17 cellular contexts compared by ENCODE assay signal in the genomic region with DNA sequence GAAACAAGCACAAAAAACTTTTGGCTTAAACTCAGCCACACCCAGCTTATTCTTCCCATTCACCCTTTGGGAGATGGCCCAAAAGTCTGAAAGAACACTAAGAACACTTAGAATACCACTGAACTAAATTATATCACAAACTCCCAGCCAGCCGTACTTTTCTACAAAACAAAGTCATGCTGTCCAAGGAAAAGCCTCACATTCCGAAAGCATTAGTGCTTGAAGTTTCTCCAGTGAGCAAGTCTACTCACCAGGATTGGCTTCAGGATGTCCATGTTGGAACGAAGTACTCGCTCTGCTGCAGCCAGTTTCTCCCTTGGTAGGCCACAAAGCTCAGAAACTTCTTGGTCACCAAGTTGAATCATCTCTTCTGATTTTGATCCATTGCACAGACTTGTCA.
DNase-seq lines count a peak whose midpoint lies in the region; ATAC-seq and TF ChIP-seq lines count a peak whose summit lies in the region.
"Had no signal": no experiment of that assay in that cellular context is flagged by ENCODE, and none has a peak within 500 bp of the region (broad histone marks: within the 10 kb centered on the region; RNA-seq: fewer than 3 reads in every experiment).

No MANE protein-coding gene starts in this region.

- peak; percentile 86 for DNase-seq in AG08395 (ENCODE audit: low spot score)
- DNase-seq in HFFc6 = peak; percentile 85
- peak; percentile 6 for DNase-seq in kidney glomerular epithelial cell (lab: John Stamatoyannopoulos, UW)
- DNase-seq in hippocampal formation (lab: John Stamatoyannopoulos, UW) = no peak
- no peak for DNase-seq in C1 segment of cervical spinal cord (lab: John Stamatoyannopoulos, UW)
- DNase-seq in activated T-helper 2 cell treated with anti-CD3 and anti-CD28 coated beads, Interferon-gamma antibody, Interleukin-2, Interleukin-4, amounts not matched to agents 10 μg/mL and 5 μg/mL and 100 μg/mL, durations not matched to agents 14 hours and 24 hours and 36 hours (ENCODE audit: low spot score) = no peak
- DNase-seq: activated CD4-positive, alpha-beta T cell treated with anti-CD3 and anti-CD28 coated beads, Interleukin-2, amount 50 U/mL, for 48 hours; activated naive CD8-positive, alpha-beta T cell treated with anti-CD3 and anti-CD28 coated beads, Interleukin-2, amount 10 ng/mL, durations not matched to agents 7 days and 5 days; activated T-cell treated with anti-CD3 and anti-CD28 coated beads, Interleukin-2, amount 50 U/mL, for 48 hours; Karpas-422; NCI-H1105; ovary; spleen; stimulated activated naive CD4-positive, alpha-beta T cell had no signal

- peak; percentile 32 for ATAC-seq in esophagus mucosa
- no peak for ATAC-seq in GM18498 (IDR thresholded peaks at IDR 0.05; ENCODE audit: unreplicated experiment)
- ATAC-seq: GM23338 had no signal

- intact Hi-C loops in activated T-helper 2 cell treated with anti-CD3 and anti-CD28 coated beads, Interferon-gamma antibody, Interleukin-2, Interleukin-4, amounts not matched to agents 10 μg/mL and 5 μg/mL and 100 μg/mL, durations not matched to agents 14 hours and 24 hours and 36 hours (cut with micrococcal nuclease) = no loop called here

- no peaks in the 10 kb centered on the region for H3K27me3 Mint-ChIP-seq in HFFc6 (ENCODE audit: insufficient read depth)
- peaks cover 1% of the 10 kb centered on the region for H3K27me3 Mint-ChIP-seq in activated T-helper 2 cell treated with anti-CD3 and anti-CD28 coated beads, Interferon-gamma antibody, Interleukin-2, Interleukin-4, amounts not matched to agents 10 μg/mL and 5 μg/mL and 100 μg/mL, durations not matched to agents 14 hours and 24 hours and 36 hours (ENCODE audit: low read depth)

- no peaks in the 10 kb centered on the region for H3K9me3 Mint-ChIP-seq in HFFc6
- no peaks in the 10 kb centered on the region for H3K9me3 Mint-ChIP-seq in activated T-helper 2 cell treated with anti-CD3 and anti-CD28 coated beads, Interferon-gamma antibody, Interleukin-2, Interleukin-4, amounts not matched to agents 10 μg/mL and 5 μg/mL and 100 μg/mL, durations not matched to agents 14 hours and 24 hours and 36 hours
- H3K9me3 Mint-ChIP-seq: activated naive CD8-positive, alpha-beta T cell treated with anti-CD3 and anti-CD28 coated beads, Interleukin-2, amount 10 ng/mL, durations not matched to agents 7 days and 5 days had no signal

- peak overlapping the region; percentile 75 for H3K27ac Mint-ChIP-seq in HFFc6
- H3K27ac Mint-ChIP-seq in activated T-helper 2 cell treated with anti-CD3 and anti-CD28 coated beads, Interferon-gamma antibody, Interleukin-2, Interleukin-4, amounts not matched to agents 10 μg/mL and 5 μg/mL and 100 μg/mL, durations not matched to agents 14 hours and 24 hours and 36 hours = no peak overlapping the region
- H3K27ac Mint-ChIP-seq: activated naive CD8-positive, alpha-beta T cell treated with anti-CD3 and anti-CD28 coated beads, Interleukin-2, amount 10 ng/mL, durations not matched to agents 7 days and 5 days; GM23338 had no signal

- H3K4me3 Mint-ChIP-seq in HFFc6 = peak overlapping the region; percentile 46
- H3K4me3 Mint-ChIP-seq in activated T-helper 2 cell treated with anti-CD3 and anti-CD28 coated beads, Interferon-gamma antibody, Interleukin-2, Interleukin-4, amounts not matched to agents 10 μg/mL and 5 μg/mL and 100 μg/mL, durations not matched to agents 14 hours and 24 hours and 36 hours (ENCODE audit: low read depth) = no peak overlapping the region
- H3K4me3 Mint-ChIP-seq: activated naive CD8-positive, alpha-beta T cell treated with anti-CD3 and anti-CD28 coated beads, Interleukin-2, amount 10 ng/mL, durations not matched to agents 7 days and 5 days; GM23338 had no signal

- TF ChIP-seq CTCF in HFFc6 (IDR thresholded peaks at IDR 0.05) = no peak

- H3K4me1 Mint-ChIP-seq in HFFc6 (ENCODE audit: low read depth) = peaks cover 51% of the 10 kb centered on the region
- H3K4me1 Mint-ChIP-seq in activated T-helper 2 cell treated with anti-CD3 and anti-CD28 coated beads, Interferon-gamma antibody, Interleukin-2, Interleukin-4, amounts not matched to agents 10 μg/mL and 5 μg/mL and 100 μg/mL, durations not matched to agents 14 hours and 24 hours and 36 hours (ENCODE audit: low read depth) = no peaks in the 10 kb centered on the region
- H3K4me1 Mint-ChIP-seq: activated naive CD8-positive, alpha-beta T cell treated with anti-CD3 and anti-CD28 coated beads, Interleukin-2, amount 10 ng/mL, durations not matched to agents 7 days and 5 days had no signal

- no peaks in the 10 kb centered on the region for H3K36me3 Mint-ChIP-seq in HFFc6 (ENCODE audit: low read depth)
- no peaks in the 10 kb centered on the region for H3K36me3 Mint-ChIP-seq in activated T-helper 2 cell treated with anti-CD3 and anti-CD28 coated beads, Interferon-gamma antibody, Interleukin-2, Interleukin-4, amounts not matched to agents 10 μg/mL and 5 μg/mL and 100 μg/mL, durations not matched to agents 14 hours and 24 hours and 36 hours (ENCODE audit: low read depth)
- H3K36me3 Mint-ChIP-seq: activated naive CD8-positive, alpha-beta T cell treated with anti-CD3 and anti-CD28 coated beads, Interleukin-2, amount 10 ng/mL, durations not matched to agents 7 days and 5 days had no signal

Comparison
In these comparisons a context has a peak if more than half of its experiments do, and no peak if none do; other contexts are left out.
1. DNase-seq: peak in AG08395 (single experiment), HFFc6 (single experiment) and kidney glomerular epithelial cell (single experiment); none in hippocampal formation (0 of 2), C1 segment of cervical spinal cord (0 of 14) and activated T-helper 2 cell treated with anti-CD3 and anti-CD28 coated beads, Interferon-gamma antibody, Interleukin-2, Interleukin-4, amounts not matched to agents 10 μg/mL and 5 μg/mL and 100 μg/mL, durations not matched to agents 14 hours and 24 hours and 36 hours (single experiment).